ENCODE assay signal across 8 cellular contexts in the genomic region with DNA sequence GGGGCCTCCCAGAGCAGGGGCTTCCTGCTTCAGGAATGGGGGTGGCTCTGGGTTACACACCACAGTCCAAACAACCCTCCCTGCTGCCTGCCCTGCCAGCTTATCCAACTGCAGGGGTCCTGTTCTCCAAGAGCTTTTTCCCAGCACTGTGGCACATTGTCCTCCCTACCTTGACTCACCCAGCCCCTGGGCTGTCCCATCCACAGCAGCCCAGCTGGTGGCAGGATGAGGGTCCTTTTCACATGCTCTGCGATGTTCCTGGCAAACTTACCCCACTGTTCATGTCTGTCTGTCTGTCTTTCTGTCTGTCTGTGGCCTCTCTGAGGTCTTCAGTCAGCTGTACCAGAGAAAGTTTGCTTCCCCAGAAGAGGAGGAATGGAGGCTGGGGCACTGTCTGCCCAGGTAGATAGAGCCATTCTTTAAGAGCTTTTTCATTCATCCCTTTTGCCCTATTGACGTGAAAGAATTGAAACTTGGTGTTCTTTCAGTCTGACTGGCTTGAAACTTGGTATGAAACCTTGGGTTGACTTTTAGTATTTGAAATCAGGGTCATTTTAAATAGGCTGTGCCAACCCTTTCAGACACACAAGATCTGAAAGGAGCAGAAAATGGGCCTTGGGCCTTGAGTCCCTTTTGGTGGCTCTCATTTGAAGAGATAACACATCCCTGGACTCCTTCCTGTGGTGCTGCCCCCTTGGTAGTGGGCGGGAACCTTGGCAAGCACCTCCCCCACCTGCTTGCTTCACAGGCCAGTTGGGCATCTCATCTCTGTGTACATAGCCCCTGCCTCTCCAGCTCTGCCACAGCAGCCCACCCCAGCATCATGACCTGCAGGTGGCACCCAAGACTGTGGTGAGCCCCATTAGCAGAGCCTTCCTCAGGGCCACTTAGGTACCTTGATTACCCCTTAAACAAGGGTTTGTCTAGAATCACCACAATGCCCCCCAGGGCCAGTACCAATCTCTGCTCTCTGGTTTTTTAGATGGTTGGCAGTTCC.
DNase-seq lines count a peak whose midpoint lies in the region; ATAC-seq, FAIRE-seq and TF ChIP-seq lines count a peak whose summit lies in the region.

No MANE protein-coding gene starts in this region.

- H3K9me3 ChIP-seq in skeletal muscle tissue (ENCODE audit: control insufficient read depth in 3 of 3, low read length in 3 of 3), result no peaks in the 10 kb centered on the region

- FAIRE-seq in H54 (lab: Jason Lieb, UNC), result no peak

- peaks cover 0 to 7% of the 10 kb centered on the region in 2 donors for H3K4me1 Mint-ChIP-seq in effector memory CD8-positive, alpha-beta T cell (ENCODE audit: low read depth in 2 of 2)

- H3K27ac ChIP-seq in skeletal muscle tissue (ENCODE audit: low read depth, low read length), result no peak overlapping the region

- H3K36me3 Mint-ChIP-seq in effector memory CD8-positive, alpha-beta T cell (ENCODE audit: insufficient read depth), result peaks cover 7% of the 10 kb centered on the region

- H3K9me3 Mint-ChIP-seq in effector memory CD8-positive, alpha-beta T cell, result no peaks in the 10 kb centered on the region

- H3K9ac ChIP-seq in skeletal muscle tissue (ENCODE audit: low read depth in 1 of 3, low read length in 3 of 3), result peak overlapping the region in 2 of 3 donors; percentile 24 to 54

- no peaks in the 10 kb centered on the region for H3K27me3 Mint-ChIP-seq in effector memory CD8-positive, alpha-beta T cell

- H3K27me3 ChIP-seq in skeletal muscle tissue (ENCODE audit: control insufficient read depth in 3 of 3, insufficient read depth in 3 of 3, low read length in 3 of 3), result no peaks in the 10 kb centered on the region

- peak overlapping the region in 1 of 2 donors; percentile 65 for H3K27ac Mint-ChIP-seq in effector memory CD8-positive, alpha-beta T cell

- no peak for TF ChIP-seq POLR2A in H54 (IDR thresholded peaks at IDR 0.05; ENCODE audit: low read depth, low read length)

- peaks cover 10 to 23% (median 15%) of the 10 kb centered on the region in 3 donors for H3K36me3 ChIP-seq in skeletal muscle tissue (ENCODE audit: control insufficient read depth in 3 of 3, insufficient read depth in 3 of 3, low read length in 3 of 3)

- ATAC-seq in GM18907 (IDR thresholded peaks at IDR 0.05; ENCODE audit: unreplicated experiment), result peak; percentile 41
- peak; percentile 56 for ATAC-seq in effector memory CD8-positive, alpha-beta T cell (replicated peaks)
- no peak for ATAC-seq in GM19463 (IDR thresholded peaks at IDR 0.05; ENCODE audit: unreplicated experiment)

- H3K4me3 Mint-ChIP-seq in effector memory CD8-positive, alpha-beta T cell, result no peak overlapping the region

- peaks cover 15 to 18% (median 17%) of the 10 kb centered on the region in 3 donors for H3K4me1 ChIP-seq in skeletal muscle tissue (ENCODE audit: control insufficient read depth in 3 of 3, insufficient read depth in 3 of 3, low read length in 3 of 3)

- DNase-seq in UCSD-AML1 (lab: John Stamatoyannopoulos, UW; ENCODE audit: unreplicated experiment) (peak; percentile 31), HT-29 (ENCODE audit: low spot score) (no peak), HuH-7 (ENCODE audit: low spot score) (no peak), H54 (ENCODE audit: insufficient read length, low spot score) (no peak)
- DNase-seq in effector memory CD8-positive, alpha-beta T cell, result peak; percentile 17 to 43 (median 29)

- no peak overlapping the region for H3K4me3 ChIP-seq in skeletal muscle tissue (ENCODE audit: low read length in 3 of 3)

Comparison
In these comparisons a context has a peak if more than half of its experiments do, and no peak if none do; other contexts are left out.
1. DNase-seq: peak in UCSD-AML1 (single experiment) and effector memory CD8-positive, alpha-beta T cell (3 of 3); none in HT-29 (single experiment), HuH-7 (single experiment) and H54 (single experiment).